8 cellular contexts compared by ENCODE assay signal in the genomic region with DNA sequence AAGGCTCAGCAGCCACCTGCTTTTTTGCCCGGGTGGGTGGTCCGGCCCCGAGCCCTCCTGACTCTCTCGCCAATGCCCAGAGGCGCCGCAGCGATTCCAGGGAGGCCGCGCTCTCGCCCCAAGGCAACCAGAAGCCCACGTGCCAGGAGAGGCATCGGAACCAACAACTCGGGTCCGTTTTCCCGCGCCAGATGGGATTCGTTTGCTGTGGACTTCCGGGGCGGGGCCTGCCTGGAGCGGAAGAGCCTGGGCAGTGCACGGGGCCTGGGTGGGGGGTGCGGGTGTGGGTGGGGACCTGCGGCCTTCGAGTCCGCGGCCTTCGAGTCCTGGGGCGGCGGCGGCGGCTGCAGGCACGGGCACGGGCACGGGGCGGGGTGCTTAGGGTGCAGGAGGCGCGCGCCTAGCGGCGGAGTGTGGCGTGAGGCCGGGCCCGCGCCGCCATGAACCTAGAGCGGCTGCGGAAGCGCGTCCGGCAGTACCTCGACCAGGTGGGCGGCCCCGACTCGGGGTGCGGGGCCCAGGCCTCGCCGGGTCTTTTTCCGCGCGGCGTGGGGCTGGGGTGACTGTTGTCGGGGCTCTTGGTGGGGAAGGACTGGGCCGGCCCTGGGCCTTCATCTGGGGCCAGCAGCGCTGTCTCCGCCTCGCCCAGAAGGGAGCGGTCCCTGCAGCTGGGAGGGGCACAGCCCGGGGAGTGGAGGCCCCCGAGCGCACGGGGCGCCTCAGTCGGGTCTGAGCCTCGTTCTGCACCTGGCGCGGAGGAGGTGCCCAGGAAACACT. TPM values are rescaled to one million over a fixed set of nuclear protein-coding genes. Genes with fewer than 3 reads are reported as not detected.
DNase-seq lines count a peak whose midpoint lies in the region; ATAC-seq and TF ChIP-seq lines count a peak whose summit lies in the region.

A gene with protein sequence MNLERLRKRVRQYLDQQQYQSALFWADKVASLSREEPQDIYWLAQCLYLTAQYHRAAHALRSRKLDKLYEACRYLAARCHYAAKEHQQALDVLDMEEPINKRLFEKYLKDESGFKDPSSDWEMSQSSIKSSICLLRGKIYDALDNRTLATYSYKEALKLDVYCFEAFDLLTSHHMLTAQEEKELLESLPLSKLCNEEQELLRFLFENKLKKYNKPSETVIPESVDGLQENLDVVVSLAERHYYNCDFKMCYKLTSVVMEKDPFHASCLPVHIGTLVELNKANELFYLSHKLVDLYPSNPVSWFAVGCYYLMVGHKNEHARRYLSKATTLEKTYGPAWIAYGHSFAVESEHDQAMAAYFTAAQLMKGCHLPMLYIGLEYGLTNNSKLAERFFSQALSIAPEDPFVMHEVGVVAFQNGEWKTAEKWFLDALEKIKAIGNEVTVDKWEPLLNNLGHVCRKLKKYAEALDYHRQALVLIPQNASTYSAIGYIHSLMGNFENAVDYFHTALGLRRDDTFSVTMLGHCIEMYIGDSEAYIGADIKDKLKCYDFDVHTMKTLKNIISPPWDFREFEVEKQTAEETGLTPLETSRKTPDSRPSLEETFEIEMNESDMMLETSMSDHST (plus strand): TSS at position 253 of the 777 bp plus-strand sequence. CDS start 188 bp downstream, at position 441.

- TF ChIP-seq CTCF in GM12865 (IDR thresholded peaks at IDR 0.05; ENCODE audit: insufficient read depth, low read depth, low read length, missing control alignments), result peak; percentile 19
- TF ChIP-seq CTCF in parathyroid adenoma (IDR thresholded peaks at IDR 0.05), result no peak
- TF ChIP-seq CTCF in tibial artery (IDR thresholded peaks at IDR 0.05), result peak in 1 of 2 experiments; percentile 19

- intact Hi-C loops in Right ventricle myocardium superior (cut with DNase I) (no loop called here), tibial artery (cut with DNase I; ENCODE audit: low total_unique reads) (loop anchor here (2.0 kb wide), 1 partner anchor 46 kb away; a partner anchor contains a TSS)

- H2AFZ ChIP-seq in parathyroid adenoma, result peak within 1 kb of the TSS; percentile 81

- H3K9ac ChIP-seq in parathyroid adenoma, result peak within 1 kb of the TSS; percentile 80

- no peaks in the 10 kb centered on the region for H3K79me2 ChIP-seq in parathyroid adenoma

- DNase-seq in GM12865 (ENCODE audit: low read depth) (peak; percentile 96), NCI-H1105 treated with DMSO at 0.1 percent for 48 hours (lab: John Stamatoyannopoulos, UW) (peak; percentile 91), SW 1271 (lab: John Stamatoyannopoulos, UW) (peak; percentile 29 to 59), Right ventricle myocardium superior (peak; percentile 95), tibial artery (peak; percentile 93 to 96)
- peak; percentile 87 for DNase-seq in activated naive CD8-positive, alpha-beta T cell treated with anti-CD3 and anti-CD28 coated beads, Interleukin-2, amount 50 U/mL, for 16 hours (ENCODE audit: low read depth, low spot score)

- H3K9me3 ChIP-seq in parathyroid adenoma (ENCODE audit: control insufficient read depth, low read length) (no peaks in the 10 kb centered on the region), tibial artery (no peaks in the 10 kb centered on the region)

- ATAC-seq in HG02642 (IDR thresholded peaks at IDR 0.05; ENCODE audit: poor library complexity, unreplicated experiment), result peak; percentile 92
- peak; percentile 99 for ATAC-seq in Right ventricle myocardium superior (ENCODE audit: poor library complexity)

- H3K4me3 ChIP-seq in GM12865 (ENCODE audit: low read depth, low read length) (peak within 1 kb of the TSS; percentile 77), parathyroid adenoma (ENCODE audit: low read depth, low read length) (peak within 1 kb of the TSS; percentile 78), tibial artery (peak within 1 kb of the TSS; percentile 72 to 94)

- H3K27ac ChIP-seq in parathyroid adenoma (peak within 1 kb of the TSS; percentile 47), tibial artery (peak within 1 kb of the TSS; percentile 76 to 88)

- H3K36me3 ChIP-seq in parathyroid adenoma (ENCODE audit: control insufficient read depth, insufficient read depth, low read length) (no peaks in the 10 kb centered on the region), tibial artery (peaks cover 28 to 34% (median 29%) of the 10 kb centered on the region in 3 donors)

- H3K4me1 ChIP-seq in parathyroid adenoma, result no peaks in the 10 kb centered on the region
- H3K4me1 ChIP-seq in tibial artery, result peaks cover 0 to 20% (median 7%) of the 10 kb centered on the region in 4 donors

- H3K27me3 ChIP-seq in parathyroid adenoma (ENCODE audit: control insufficient read depth, insufficient read depth, low read length) (no peaks in the 10 kb centered on the region), tibial artery (no peaks in the 10 kb centered on the region)

- peak within 1 kb of the TSS; percentile 76 for H3K4me2 ChIP-seq in parathyroid adenoma (ENCODE audit: low read length)

RNA-seq across cellular contexts. Expression of the gene that starts here (rescaled TPM):
- 34.2 TPM for total RNA-seq in Right ventricle myocardium superior

Comparison
In these comparisons a context has a peak if more than half of its experiments do, and no peak if none do; other contexts are left out.
1. Peak in every context shown above with its lines: DNase-seq, ATAC-seq, H3K4me3 ChIP-seq and H3K27ac ChIP-seq.
2. DNase-seq: peak in every context shown above with its lines; median percentile 96 in GM12865; 95 in Right ventricle myocardium superior; 94 in tibial artery; 91 in NCI-H1105 treated with DMSO at 0.1 percent for 48 hours; 87 in activated naive CD8-positive, alpha-beta T cell treated with anti-CD3 and anti-CD28 coated beads, Interleukin-2, amount 50 U/mL, for 16 hours; 44 in SW 1271.